ENCODE assay signal across 1 cellular context in the genomic region with DNA sequence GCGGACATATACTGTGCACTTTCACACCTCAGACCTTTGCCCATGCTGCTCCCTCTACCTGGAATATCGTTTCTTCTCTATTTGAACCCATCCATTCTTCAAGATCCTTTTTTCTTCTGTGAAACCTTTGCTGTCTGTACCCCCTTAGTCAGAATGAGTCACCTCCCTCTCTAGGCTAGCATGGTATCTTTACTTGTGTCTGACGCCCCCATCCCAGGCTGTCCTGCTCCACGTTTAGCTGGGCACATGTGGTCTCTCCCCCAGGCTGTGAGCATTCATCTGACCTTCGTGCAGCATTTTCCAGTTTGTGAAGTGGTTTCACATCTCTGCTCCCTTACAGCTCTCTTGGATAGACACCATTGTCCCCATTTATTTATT.
TF ChIP-seq lines count a peak whose summit lies in the region.

No MANE protein-coding gene starts in this region.

TF ChIP-seq in endothelial cell of umbilical vein, 7 proteins besides CTCF, POLR2A, EP300 and RAD21 (continued from another document):
- TF ChIP-seq POLR2AphosphoS5 (IDR thresholded peaks at IDR 0.05; ENCODE audit: insufficient read depth, low read depth, low read length), result no peak
